In the genomic region with DNA sequence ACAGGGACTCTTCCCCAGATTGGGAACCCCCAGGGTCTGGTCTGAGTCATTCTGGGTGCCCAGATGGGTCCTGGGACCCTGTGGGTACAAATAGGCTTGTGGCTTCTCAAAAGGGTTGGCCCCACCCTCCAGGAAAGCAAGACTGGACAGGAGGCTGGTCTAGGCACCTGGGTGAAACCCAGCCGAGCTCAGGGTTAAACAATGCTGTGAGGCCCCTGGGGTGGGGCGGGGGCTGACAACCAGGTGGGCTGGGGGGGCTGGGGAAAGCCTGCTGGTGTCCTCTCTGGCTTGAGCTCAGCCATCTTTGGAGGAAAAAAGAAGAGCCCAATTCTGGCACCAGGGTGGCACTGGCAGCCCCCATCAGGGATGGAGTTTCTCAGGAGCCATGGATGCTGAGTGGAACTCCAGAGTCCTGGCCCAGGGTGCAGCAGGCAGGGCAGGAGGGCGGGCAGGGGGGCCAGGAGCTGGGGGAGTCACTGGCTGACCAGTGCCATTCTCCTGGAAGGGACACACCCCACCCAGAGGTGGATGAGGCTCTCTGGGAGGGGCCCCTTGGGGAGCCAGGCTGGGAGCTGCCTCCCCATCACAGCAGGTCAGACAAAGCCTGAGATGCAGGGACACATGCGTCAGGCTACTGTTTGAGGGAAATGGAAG, we compare ENCODE assay signal across 1 cellular context.
TF ChIP-seq lines count a peak whose summit lies in the region.

No MANE protein-coding gene starts in this region.

TF ChIP-seq in A549, 52 proteins besides CTCF, POLR2A, EP300 and RAD21 (continued from another document):
- TF ChIP-seq MYC (IDR thresholded peaks at IDR 0.05; ENCODE audit: borderline replicate concordance, low read length) (no peak), GATA3 (IDR thresholded peaks at IDR 0.05; ENCODE audit: borderline replicate concordance) (no peak), REST (IDR thresholded peaks at IDR 0.05) (no peak), EHF (CRISPR knock-in tag; IDR thresholded peaks at IDR 0.05) (no peak), FOXS1 (CRISPR knock-in tag; IDR thresholded peaks at IDR 0.05) (no peak), ELK1 (IDR thresholded peaks at IDR 0.05; ENCODE audit: low read depth, low read length) (no peak)
